In the genomic region with DNA sequence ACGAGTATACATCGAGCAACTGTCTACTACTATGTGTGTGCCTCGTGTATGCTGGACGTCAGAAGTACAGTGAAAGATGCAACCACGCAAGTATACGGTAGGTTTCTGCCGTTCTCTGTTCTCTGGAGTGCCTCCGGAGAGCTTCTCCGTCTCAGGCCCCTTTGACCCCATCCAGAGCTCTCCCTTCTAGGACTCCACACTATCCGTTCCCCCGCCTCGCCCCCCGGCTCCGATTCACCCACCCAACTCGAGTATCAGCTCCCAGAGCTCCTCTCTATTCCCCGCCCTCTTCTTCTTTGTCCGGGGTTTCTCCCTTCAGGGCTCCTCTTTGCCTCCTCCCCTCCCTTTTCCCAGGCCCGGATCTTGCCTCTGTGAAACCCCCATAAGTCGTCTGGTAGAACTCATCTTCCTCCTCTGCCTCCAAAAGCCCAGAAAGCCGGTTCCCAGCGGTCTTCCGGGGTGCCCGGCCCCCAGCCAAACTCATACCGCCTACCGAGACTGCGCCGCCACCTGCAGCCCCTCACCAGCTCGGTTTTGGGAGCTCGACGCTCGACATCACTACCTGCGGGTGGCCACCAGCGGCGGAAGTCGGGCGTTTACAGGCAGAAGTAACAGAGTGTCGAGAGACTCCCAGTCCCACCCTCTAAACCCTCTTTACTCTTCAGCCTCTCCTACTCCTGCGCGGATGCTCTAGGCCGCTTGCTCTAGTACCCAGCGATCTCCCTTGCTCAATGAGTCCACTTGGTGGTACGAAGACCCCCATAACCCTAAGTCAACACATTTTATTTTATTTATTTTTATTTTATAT, we compare ENCODE assay signal across 8 cellular contexts. TPM values are rescaled to one million over a fixed set of nuclear protein-coding genes. Genes with fewer than 3 reads are reported as not detected.
DNase-seq lines count a peak whose midpoint lies in the region; ATAC-seq and TF ChIP-seq lines count a peak whose summit lies in the region.

A gene with protein sequence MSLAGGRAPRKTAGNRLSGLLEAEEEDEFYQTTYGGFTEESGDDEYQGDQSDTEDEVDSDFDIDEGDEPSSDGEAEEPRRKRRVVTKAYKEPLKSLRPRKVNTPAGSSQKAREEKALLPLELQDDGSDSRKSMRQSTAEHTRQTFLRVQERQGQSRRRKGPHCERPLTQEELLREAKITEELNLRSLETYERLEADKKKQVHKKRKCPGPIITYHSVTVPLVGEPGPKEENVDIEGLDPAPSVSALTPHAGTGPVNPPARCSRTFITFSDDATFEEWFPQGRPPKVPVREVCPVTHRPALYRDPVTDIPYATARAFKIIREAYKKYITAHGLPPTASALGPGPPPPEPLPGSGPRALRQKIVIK (minus strand): TSS at position 560 of the 808 bp plus-strand sequence. CDS start 76 bp downstream, at position 484.

- H3K4me1 Mint-ChIP-seq in nephron progenitor cell = peaks cover 22% of the 10 kb centered on the region
- peaks cover 22% of the 10 kb centered on the region for H3K4me1 Mint-ChIP-seq in stimulated activated naive CD8-positive, alpha-beta T cell treated with anti-CD3 and anti-CD28 coated beads, Interleukin-15, amount 100 ng/mL, for 72 hours

- H3K27me3 Mint-ChIP-seq in nephron progenitor cell (ENCODE audit: low read depth, poor library complexity) = peaks cover 24% of the 10 kb centered on the region
- no peaks in the 10 kb centered on the region for H3K27me3 Mint-ChIP-seq in stimulated activated naive CD8-positive, alpha-beta T cell treated with anti-CD3 and anti-CD28 coated beads, Interleukin-15, amount 100 ng/mL, for 72 hours

- H3K4me3 ChIP-seq in H7 (ENCODE audit: insufficient read depth, low read depth, low read length) (peak within 1 kb of the TSS; percentile 75), MM.1S (ENCODE audit: low read length) (peak within 1 kb of the TSS; percentile 77), fibroblast of the aortic adventitia (ENCODE audit: low read depth, low read length) (peak within 1 kb of the TSS; percentile 88)

- no peaks in the 10 kb centered on the region for H3K9me2 ChIP-seq in MM.1S (replicated peaks; ENCODE audit: insufficient read depth, low read length)

- H3F3A ChIP-seq in MM.1S (ENCODE audit: insufficient read depth, low read length) = 0 out of 2 replicates have a peak, but pooled peaks cover 8% of the 10 kb centered on the region

- H3K27me3 ChIP-seq in H7 (ENCODE audit: control insufficient read depth, insufficient read depth, low read length) = no peaks in the 10 kb centered on the region
- peaks cover 28% of the 10 kb centered on the region for H3K27me3 ChIP-seq in MM.1S (replicated peaks; ENCODE audit: insufficient read depth, low read length)

- H3K9me3 Mint-ChIP-seq in nephron progenitor cell = no peaks in the 10 kb centered on the region
- no peaks in the 10 kb centered on the region for H3K9me3 Mint-ChIP-seq in stimulated activated naive CD8-positive, alpha-beta T cell treated with anti-CD3 and anti-CD28 coated beads, Interleukin-15, amount 100 ng/mL, for 72 hours

- H3K4me3 Mint-ChIP-seq in nephron progenitor cell = peak within 1 kb of the TSS; percentile 96
- peak within 1 kb of the TSS; percentile 98 to 99 for H3K4me3 Mint-ChIP-seq in stimulated activated naive CD8-positive, alpha-beta T cell treated with anti-CD3 and anti-CD28 coated beads, Interleukin-15, amount 100 ng/mL, for 72 hours

- H4K20me1 ChIP-seq in MM.1S (ENCODE audit: insufficient read depth, low read length) = no peaks in the 10 kb centered on the region

- H3K27ac ChIP-seq in MM.1S (ENCODE audit: low read length) = peak within 1 kb of the TSS; percentile 52; the same call in 1 of the 2 replicates

- peak within 1 kb of the TSS; percentile 71 for H2AFZ ChIP-seq in MM.1S (ENCODE audit: low read length)

- 0 out of 2 replicates have a peak, but pooled peaks cover 4% of the 10 kb centered on the region for H3K4me1 ChIP-seq in MM.1S (ENCODE audit: low read length)

- H3K36me3 ChIP-seq in H7 (replicated peaks; ENCODE audit: control insufficient read depth, insufficient read depth, low read length) (peaks cover 8% of the 10 kb centered on the region), MM.1S (replicated peaks; ENCODE audit: insufficient read depth, low read length) (peaks cover 3% of the 10 kb centered on the region; the same call in 1 of the 2 replicates)

- H3K9me3 ChIP-seq in MM.1S (replicated peaks; ENCODE audit: insufficient read depth, low read length) = no peaks in the 10 kb centered on the region

- no peak for TF ChIP-seq CTCF in MM.1S (IDR thresholded peaks at IDR 0.05; ENCODE audit: low read length)
- no peak for TF ChIP-seq CTCF in fibroblast of the aortic adventitia (IDR thresholded peaks at IDR 0.05; ENCODE audit: insufficient read depth, low read length)
- no peak for TF ChIP-seq CTCF in nephron progenitor cell (IDR thresholded peaks at IDR 0.05)

- peak within 1 kb of the TSS; percentile 92 for H3K4me2 ChIP-seq in MM.1S (ENCODE audit: low read depth, low read length)

- peaks cover 27% of the 10 kb centered on the region for H3K79me2 ChIP-seq in MM.1S (ENCODE audit: low read length)

- H3K9ac ChIP-seq in MM.1S (ENCODE audit: low read length) = peak within 1 kb of the TSS; percentile 74

- peaks cover 13% of the 10 kb centered on the region for H3K36me3 Mint-ChIP-seq in nephron progenitor cell (ENCODE audit: low read depth)

- H3K27ac Mint-ChIP-seq in nephron progenitor cell = peak within 1 kb of the TSS; percentile 98
- H3K27ac Mint-ChIP-seq in stimulated activated naive CD8-positive, alpha-beta T cell treated with anti-CD3 and anti-CD28 coated beads, Interleukin-15, amount 100 ng/mL, for 72 hours = peak within 1 kb of the TSS; percentile 99

- peak; percentile 95 for DNase-seq in ELF-1 (ENCODE audit: low read depth, low spot score)
- peak; percentile 94 for DNase-seq in H7
- peak; percentile 97 for DNase-seq in MM.1S
- peak; percentile 99 for DNase-seq in SHP77 treated with DMSO at 0.1 percent for 48 hours (lab: John Stamatoyannopoulos, UW)
- peak; percentile 79 for DNase-seq in activated effector memory CD4-positive, alpha-beta T cell treated with Interleukin-2 at 50 U/mL for 16 hours
- DNase-seq in fibroblast of the aortic adventitia (ENCODE audit: low read depth) = peak; percentile 87
- peak; percentile 84 for DNase-seq in nephron progenitor cell
- DNase-seq in stimulated activated naive CD8-positive, alpha-beta T cell treated with anti-CD3 and anti-CD28 coated beads, Interleukin-15, amount 100 ng/mL, for 72 hours = peak; percentile 84 to 88

- peak; percentile 99 for ATAC-seq in stimulated activated naive CD8-positive, alpha-beta T cell treated with anti-CD3 and anti-CD28 coated beads, Interleukin-15, amount 100 ng/mL, for 72 hours

RNA-seq across cellular contexts. Expression of the gene that starts here (rescaled TPM):
- 167 and 180 TPM in 2 replicates for total RNA-seq in H7 (2014; rRNA removed; shearing (Covaris generic))
- total RNA-seq in fibroblast of the aortic adventitia (ENCODE audit: low replicate concordance) = 9.2 and 42.8 TPM in 2 replicates

Comparison
In these comparisons a context has a peak if more than half of its experiments do, and no peak if none do; other contexts are left out.
1. Peak in every context shown above with its lines: DNase-seq, ATAC-seq, H3K4me3 ChIP-seq and H3K27ac ChIP-seq.